ENCODE assay signal across 1 cellular context in genomic region chr2:39696072-39696471, GRCh38.
TF ChIP-seq lines count a peak whose summit lies in the region.

No MANE protein-coding gene starts in this region.

TF ChIP-seq in HEK293, 187 proteins besides CTCF, POLR2A, EP300 and RAD21 (continued from another document):
- TF ChIP-seq PRDM10 (tag by site-specific recombination; IDR thresholded peaks at IDR 0.05) (no peak), ZNF148 (tag by site-specific recombination; IDR thresholded peaks at IDR 0.05; ENCODE audit: borderline replicate concordance) (no peak)
